In genomic region chr7:151019130-151019447, GRCh38 we compare ENCODE assay signal across 12 cellular contexts. TPM values are rescaled to one million over a fixed set of nuclear protein-coding genes. Genes with fewer than 3 reads are reported as not detected.
DNase-seq lines count a peak whose midpoint lies in the region; ATAC-seq and TF ChIP-seq lines count a peak whose summit lies in the region.
"Had no signal": no experiment of that assay in that cellular context is flagged by ENCODE, and none has a peak within 500 bp of the region (broad histone marks: within the 10 kb centered on the region; RNA-seq: fewer than 3 reads in every experiment).

No MANE protein-coding gene starts in this region.

- peaks cover 13 to 39% (median 18%) of the 10 kb centered on the region in 11 experiments; a peak in 21 of 22 replicates for H3K27me3 ChIP-seq in BLaER1 treated with 17β-estradiol and CSF1 and Interleukin-3, amounts not matched to agents 10 nM and 100 nM
- H3K27me3 ChIP-seq in Panc1 (ENCODE audit: control insufficient read depth, insufficient read depth, low read length), result no peaks in the 10 kb centered on the region
- H3K27me3 ChIP-seq in esophagus muscularis mucosa, result peaks cover 0 to 75% (median 27%) of the 10 kb centered on the region in 4 donors
- no peaks in the 10 kb centered on the region for H3K27me3 ChIP-seq in parathyroid adenoma (ENCODE audit: control insufficient read depth, insufficient read depth, low read length)

- no peaks in the 10 kb centered on the region; a peak in 1 of 22 replicates for H4K20me1 ChIP-seq in BLaER1 treated with 17β-estradiol and CSF1 and Interleukin-3, amounts not matched to agents 10 nM and 100 nM

- CTCF ChIA-PET in Panc1 (lab: Charles Lee), result interaction anchor here (0.7 to 2.6 kb wide), 6 partner anchors 9 to 59 kb away, joined by 3 to 11 read pairs (median 4); no protein-coding TSS in a partner anchor

- in situ Hi-C loops in Panc1 (cut with HindIII; ENCODE audit: low pct_unique_long_range_greater_than_20kb, low sequenced_read_pairs), result no loop called here

- H3K4me1 ChIP-seq in BLaER1 treated with 17β-estradiol and CSF1 and Interleukin-3, amounts not matched to agents 10 nM and 100 nM, result peaks cover 39 to 77% (median 70%) of the 10 kb centered on the region in 10 experiments
- peaks cover 8% of the 10 kb centered on the region; the same call in 1 of the 2 replicates for H3K4me1 ChIP-seq in Panc1 (ENCODE audit: control insufficient read depth, insufficient read depth, low read length)
- peaks cover 20 to 23% (median 21%) of the 10 kb centered on the region in 4 donors for H3K4me1 ChIP-seq in esophagus muscularis mucosa
- peaks cover 3% of the 10 kb centered on the region for H3K4me1 ChIP-seq in parathyroid adenoma

- peak overlapping the region; percentile 78 for H2AFZ ChIP-seq in parathyroid adenoma

- WGBS in esophagus muscularis mucosa, result 4% methylated on average over 4 of the region's 20 CpGs

- ATAC-seq in Panc1, result peak; percentile 8; the same call in 1 of the 2 replicates
- ATAC-seq in GM19467 (IDR thresholded peaks at IDR 0.05; ENCODE audit: unreplicated experiment), result no peak

- DNase-seq in Panc1 (ENCODE audit: low read depth, low spot score) (no peak), esophagus muscularis mucosa (ENCODE audit: extremely low spot score) (no peak), NAMALWA (ENCODE audit: low spot score) (no peak)
- no peak for DNase-seq in stimulated activated CD4-positive, alpha-beta T cell treated with anti-CD3 and anti-CD28 coated beads, Interleukin-4, amount 100 ng/mL, for 24 hours
- no peak for DNase-seq in activated CD4-positive, CD25-positive, alpha-beta regulatory T cell treated with anti-CD3 and anti-CD28 coated beads, Interleukin-2, amount 50 U/mL, for 72 hours
- DNase-seq: NCI-H446, transverse colon had no signal

- no peaks in the 10 kb centered on the region; a peak in 1 of 22 replicates for H3K36me3 ChIP-seq in BLaER1 treated with 17β-estradiol and CSF1 and Interleukin-3, amounts not matched to agents 10 nM and 100 nM
- H3K36me3 ChIP-seq in Panc1 (ENCODE audit: control insufficient read depth, insufficient read depth, low read length), result no peaks in the 10 kb centered on the region
- peaks cover 0 to 10% (median 0%) of the 10 kb centered on the region in 4 donors for H3K36me3 ChIP-seq in esophagus muscularis mucosa
- H3K36me3 ChIP-seq in parathyroid adenoma (ENCODE audit: control insufficient read depth, insufficient read depth, low read length), result no peaks in the 10 kb centered on the region
- H3K36me3 ChIP-seq: transverse colon had no signal

- H3K79me2 ChIP-seq in parathyroid adenoma, result no peaks in the 10 kb centered on the region

- H3K4me2 ChIP-seq in BLaER1 treated with 17β-estradiol and CSF1 and Interleukin-3, amounts not matched to agents 10 nM and 100 nM, result peak overlapping the region; percentile 84 to 99 (median 96)
- H3K4me2 ChIP-seq in parathyroid adenoma (ENCODE audit: low read length), result peak overlapping the region; percentile 59

- H3K27ac ChIP-seq in BLaER1 treated with 17β-estradiol and CSF1 and Interleukin-3, amounts not matched to agents 10 nM and 100 nM, result peak overlapping the region in 5 of 11 experiments; percentile 38 to 57 (median 50); a peak in 6 of 22 replicates
- H3K27ac ChIP-seq in Panc1 (ENCODE audit: low read length), result no peak overlapping the region
- no peak overlapping the region for H3K27ac ChIP-seq in esophagus muscularis mucosa (replicated peaks in 1 of 4)
- H3K27ac ChIP-seq in parathyroid adenoma, result no peak overlapping the region
- H3K27ac ChIP-seq: KMS-11, transverse colon had no signal

- no peak for TF ChIP-seq EP300 in esophagus muscularis mucosa (IDR thresholded peaks at IDR 0.05)

- H3K9ac ChIP-seq in BLaER1 treated with 17β-estradiol and CSF1 and Interleukin-3, amounts not matched to agents 10 nM and 100 nM, result peak overlapping the region in 7 of 11 experiments; percentile 17 to 72 (median 64); a peak in 11 of 22 replicates
- H3K9ac ChIP-seq in parathyroid adenoma, result no peak overlapping the region

- POLR2A ChIA-PET in Panc1 (lab: Charles Lee), result interaction anchor here (0.6 kb wide), 1 partner anchor 9 kb away, joined by 4 read pairs; the partner anchor contains the start of gene ABCB8

- no peaks in the 10 kb centered on the region for H3K9me3 ChIP-seq in BLaER1 treated with 17β-estradiol and CSF1 and Interleukin-3, amounts not matched to agents 10 nM and 100 nM (replicated peaks in 1 of 11)
- H3K9me3 ChIP-seq in Panc1 (ENCODE audit: control insufficient read depth, insufficient read depth, low read depth, low read length) (no peaks in the 10 kb centered on the region), esophagus muscularis mucosa (no peaks in the 10 kb centered on the region), parathyroid adenoma (ENCODE audit: control insufficient read depth, low read length) (no peaks in the 10 kb centered on the region)
- H3K9me3 ChIP-seq: transverse colon had no signal

- intact Hi-C loops in Panc1 (cut with micrococcal nuclease; ENCODE audit: unreplicated experiment) (loop anchor here (5.0 kb wide), 1 partner anchor 57 kb away; no protein-coding TSS in a partner anchor), esophagus muscularis mucosa (cut with DNase I) (loop anchor here (10.0 kb wide), 1 partner anchor 244 kb away; no protein-coding TSS in a partner anchor)

- TF ChIP-seq POLR2A in esophagus muscularis mucosa (IDR thresholded peaks at IDR 0.05; ENCODE audit: low read depth), result no peak

- BruUV-seq in Panc1 (replicated peaks; lab: Mats Ljungman, UMichigan), result no TSS peak

- peak overlapping the region in 9 of 10 experiments; percentile 41 to 67 (median 50); a peak in 17 of 20 replicates for H3K4me3 ChIP-seq in BLaER1 treated with 17β-estradiol and CSF1 and Interleukin-3, amounts not matched to agents 10 nM and 100 nM
- no peak overlapping the region for H3K4me3 ChIP-seq in Panc1 (ENCODE audit: low read depth in 2 of 2, low read length in 2 of 2)
- H3K4me3 ChIP-seq in esophagus muscularis mucosa, result peak overlapping the region; percentile 29 to 41 (median 35)
- no peak overlapping the region for H3K4me3 ChIP-seq in parathyroid adenoma (ENCODE audit: low read depth, low read length)

- TF ChIP-seq CTCF in Panc1 (IDR thresholded peaks at IDR 0.05) (no peak), esophagus muscularis mucosa (IDR thresholded peaks at IDR 0.05) (no peak), parathyroid adenoma (IDR thresholded peaks at IDR 0.05) (no peak)

RNA-seq across cellular contexts. Expression of gene ATG9B, which starts 5.2 kb away (rescaled TPM):
- 0.98 TPM for total RNA-seq in Panc1 (2021; ENCODE audit: unreplicated experiment)
- 1.6 TPM for polyA plus RNA-seq in Panc1 (2012; ENCODE audit: insufficient read length)
- total RNA-seq in esophagus muscularis mucosa, result under 1 TPM in 1 of 4 donors, not detected in 3; 0.42 TPM
- total RNA-seq: liver had no signal

RNA-seq across cellular contexts. Expression of gene ABCB8, which starts 9.2 kb away (rescaled TPM):
- 49.8 TPM for total RNA-seq in Panc1 (2021; ENCODE audit: unreplicated experiment)
- polyA plus RNA-seq in Panc1 (2012; ENCODE audit: insufficient read length), result 52.3 TPM
- 10 to 100 TPM; 13.1 to 25.3 (median 19.9) TPM for total RNA-seq in esophagus muscularis mucosa

RNA-seq across cellular contexts. Expression of gene NOS3, which starts 28.3 kb away (rescaled TPM):
- total RNA-seq in Panc1 (2021; ENCODE audit: unreplicated experiment) (3.1 TPM), esophagus muscularis mucosa (10 to 100 TPM in 3 of 4 donors, 1 to 10 TPM in 1; 3.7 to 20.2 (median 16.2) TPM)
- polyA plus RNA-seq in Panc1 (2012; ENCODE audit: insufficient read length), result 7.4 TPM

RNA-seq across cellular contexts. Expression of gene ASIC3, which starts 29.2 kb away (rescaled TPM):
- total RNA-seq in Panc1 (2021; ENCODE audit: unreplicated experiment) (1.3 TPM), esophagus muscularis mucosa (1 to 10 TPM; 1.3 to 2.9 (median 2.1) TPM)
- polyA plus RNA-seq in Panc1 (2012; ENCODE audit: insufficient read length), result 1.7 TPM

RNA-seq across cellular contexts. Expression of gene CDK5, which starts 38.6 kb away (rescaled TPM):
- total RNA-seq in Panc1 (2021; ENCODE audit: unreplicated experiment), result 25.6 TPM
- polyA plus RNA-seq in Panc1 (2012; ENCODE audit: insufficient read length), result 42.6 TPM
- 10 to 100 TPM in 2 of 4 donors, 1 to 10 TPM in 2; 5.3 to 10.4 (median 9.7) TPM for total RNA-seq in esophagus muscularis mucosa

Comparison
In these comparisons a context has a peak if more than half of its experiments do, and no peak if none do; other contexts are left out.
1. H3K4me3 ChIP-seq: peak in BLaER1 treated with 17β-estradiol and CSF1 and Interleukin-3, amounts not matched to agents 10 nM and 100 nM (9 of 10) and esophagus muscularis mucosa (4 of 4); none in Panc1 (0 of 2) and parathyroid adenoma (single experiment).